In genomic region chr16:46392930-46393722, GRCh38 we compare ENCODE assay signal across 8 cellular contexts.
DNase-seq lines count a peak whose midpoint lies in the region; ATAC-seq and TF ChIP-seq lines count a peak whose summit lies in the region.
"Not testable (repeated sequence)": the region's sequence is repeated elsewhere in the genome, so short reads cannot be mapped to it uniquely, and the experiment has no call there.

No MANE protein-coding gene starts in this region.

- not testable (repeated sequence) for H3K27ac Mint-ChIP-seq in naive thymus-derived CD4-positive, alpha-beta T cell; stimulated activated naive B cell treated with anti-CD40 and anti-IgM and Interleukin-4, amounts not matched to agents 10 μg/mL and 1 μg/mL and 100 μg/mL, for 72 hours

- not testable (repeated sequence) for H3K79me2 ChIP-seq in hepatocyte

- H3K9me3 ChIP-seq in SJSA1 (replicated peaks); naive thymus-derived CD4-positive, alpha-beta T cell (ENCODE audit: control insufficient read depth in 2 of 3, low read length in 3 of 3): not testable (repeated sequence)
- H3K9me3 ChIP-seq in adrenal gland (replicated peaks in 1 of 3) (peaks cover 0 to 10% (median 5%) of the 10 kb centered on the region in 3 donors), hepatocyte (ENCODE audit: low read depth) (peaks cover 11% of the 10 kb centered on the region)

- not testable (repeated sequence) for H3K4me1 ChIP-seq in SJSA1 (replicated peaks); adrenal gland (replicated peaks in 1 of 2); hepatocyte (ENCODE audit: insufficient read depth); naive thymus-derived CD4-positive, alpha-beta T cell (ENCODE audit: control insufficient read depth in 2 of 2, insufficient read depth in 2 of 2, low read length in 2 of 2)

- not testable (repeated sequence) for TF ChIP-seq CTCF in adrenal gland (IDR thresholded peaks at IDR 0.05); hepatocyte (IDR thresholded peaks at IDR 0.05; ENCODE audit: poor library complexity)

- H3K4me2 ChIP-seq in hepatocyte = not testable (repeated sequence)

- CTCF ChIA-PET in naive thymus-derived CD4-positive, alpha-beta T cell (lab: Charles Lee) = not testable (repeated sequence)

- peaks cover 3 to 26% (median 17%) of the 10 kb centered on the region in 11 donors for H3K9me3 Mint-ChIP-seq in naive thymus-derived CD4-positive, alpha-beta T cell
- peaks cover 11 to 12% of the 10 kb centered on the region in 2 donors for H3K9me3 Mint-ChIP-seq in stimulated activated naive B cell treated with anti-CD40 and anti-IgM and Interleukin-4, amounts not matched to agents 10 μg/mL and 1 μg/mL and 100 μg/mL, for 72 hours

- 69 to 73% (median 70%) methylated on average over 21 to 26 of the region's 26 CpGs for WGBS in adrenal gland, 4 donors
- 81% methylated on average over 24 of the region's 26 CpGs for WGBS in hepatocyte (ENCODE audit: low lambda C conversion rate, missing lambda C conversion rate)

- H3K27me3 ChIP-seq in SJSA1 (replicated peaks); adrenal gland; hepatocyte; naive thymus-derived CD4-positive, alpha-beta T cell (ENCODE audit: control insufficient read depth in 2 of 2, insufficient read depth in 2 of 2, low read length in 2 of 2): not testable (repeated sequence)

- H3K27ac ChIP-seq in SJSA1; adrenal gland; hepatocyte; naive thymus-derived CD4-positive, alpha-beta T cell (ENCODE audit: low read depth, low read length): not testable (repeated sequence)

- not testable (repeated sequence) for H3K36me3 ChIP-seq in SJSA1; adrenal gland (replicated peaks in 1 of 2); hepatocyte (replicated peaks; ENCODE audit: insufficient read depth, low read depth); naive thymus-derived CD4-positive, alpha-beta T cell (ENCODE audit: control insufficient read depth in 2 of 3, insufficient read depth in 3 of 3, low read length in 3 of 3)

- not testable (repeated sequence) for H3K4me1 Mint-ChIP-seq in naive thymus-derived CD4-positive, alpha-beta T cell; stimulated activated naive B cell treated with anti-CD40 and anti-IgM and Interleukin-4, amounts not matched to agents 10 μg/mL and 1 μg/mL and 100 μg/mL, for 72 hours

- not testable (repeated sequence) for H2AFZ ChIP-seq in hepatocyte

- intact Hi-C loops in adrenal gland (cut with DNase I); naive thymus-derived CD4-positive, alpha-beta T cell (cut with micrococcal nuclease): not testable (repeated sequence)

- H3K27me3 Mint-ChIP-seq in naive thymus-derived CD4-positive, alpha-beta T cell; stimulated activated naive B cell treated with anti-CD40 and anti-IgM and Interleukin-4, amounts not matched to agents 10 μg/mL and 1 μg/mL and 100 μg/mL, for 72 hours: not testable (repeated sequence)

- H3K4me3 Mint-ChIP-seq in naive thymus-derived CD4-positive, alpha-beta T cell; stimulated activated naive B cell treated with anti-CD40 and anti-IgM and Interleukin-4, amounts not matched to agents 10 μg/mL and 1 μg/mL and 100 μg/mL, for 72 hours: not testable (repeated sequence)

- ATAC-seq in naive thymus-derived CD4-positive, alpha-beta T cell; stimulated activated naive B cell treated with anti-CD40 and anti-IgM and Interleukin-4, amounts not matched to agents 10 μg/mL and 1 μg/mL and 100 μg/mL, for 72 hours (replicated peaks): not testable (repeated sequence)

- not testable (repeated sequence) for H3K4me3 ChIP-seq in SJSA1; adrenal gland; hepatocyte; naive thymus-derived CD4-positive, alpha-beta T cell (ENCODE audit: low read length)

- not testable (repeated sequence) for H4K20me1 ChIP-seq in hepatocyte (ENCODE audit: insufficient read depth, poor library complexity, severe bottlenecking)

- H3K36me3 Mint-ChIP-seq in naive thymus-derived CD4-positive, alpha-beta T cell = peaks cover 0 to 10% (median 8%) of the 10 kb centered on the region in 5 donors
- not testable (repeated sequence) for H3K36me3 Mint-ChIP-seq in stimulated activated naive B cell treated with anti-CD40 and anti-IgM and Interleukin-4, amounts not matched to agents 10 μg/mL and 1 μg/mL and 100 μg/mL, for 72 hours

- POLR2A ChIA-PET in naive thymus-derived CD4-positive, alpha-beta T cell (lab: Charles Lee) = not testable (repeated sequence)

- DNase-seq in CMK (ENCODE audit: low read depth) (peak; percentile 60), HT-29 (ENCODE audit: low spot score) (peak; percentile 40), SJSA1 (ENCODE audit: low read depth in 1 of 2, low spot score in 2 of 2) (peak; percentile 21 to 54), adrenal gland (peak in 4 of 7 donors; percentile 4 to 68 (median 37)), dermis microvascular lymphatic vessel endothelial cell (ENCODE audit: low read depth in 2 of 2) (peak; percentile 45 to 56), hepatocyte (ENCODE audit: low spot score) (peak; percentile 73)
- peak in 5 of 9 donors; percentile 4 to 43 (median 30) for DNase-seq in naive thymus-derived CD4-positive, alpha-beta T cell
- peak; percentile 62 for DNase-seq in stimulated activated naive B cell treated with anti-CD40 and anti-IgM and Interleukin-4, amounts not matched to agents 10 μg/mL and 1 μg/mL and 100 μg/mL, for 72 hours

- H3K9me2 ChIP-seq in hepatocyte (replicated peaks; ENCODE audit: insufficient read depth) = not testable (repeated sequence)

- TF ChIP-seq POLR2A in adrenal gland (IDR thresholded peaks at IDR 0.05) = not testable (repeated sequence)
